19 cellular contexts compared by ENCODE assay signal in the genomic region with DNA sequence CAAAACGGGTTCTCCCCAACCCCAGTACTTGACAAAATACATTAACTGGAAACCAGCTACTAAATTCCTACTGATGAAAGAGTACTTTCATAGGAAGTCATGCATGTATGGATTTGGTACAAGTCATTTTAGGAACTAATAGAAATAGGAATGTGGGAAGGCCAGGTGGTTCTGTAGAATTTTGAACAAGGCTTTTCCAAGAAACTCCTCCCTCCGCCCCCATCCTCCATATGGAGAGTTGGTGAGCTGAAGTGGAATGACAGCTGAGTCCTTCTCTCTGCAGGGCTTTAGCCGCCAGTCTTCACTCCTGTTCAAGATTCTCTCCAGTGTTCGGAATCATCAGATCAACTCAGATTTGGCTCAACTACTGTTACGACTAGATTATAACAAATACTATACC. TPM values are rescaled to one million over a fixed set of nuclear protein-coding genes. Genes with fewer than 3 reads are reported as not detected.
DNase-seq lines count a peak whose midpoint lies in the region; ATAC-seq and TF ChIP-seq lines count a peak whose summit lies in the region.
"Had no signal": no experiment of that assay in that cellular context is flagged by ENCODE, and none has a peak within 500 bp of the region (broad histone marks: within the 10 kb centered on the region; RNA-seq: fewer than 3 reads in every experiment).

No MANE protein-coding gene starts in this region.

- CTCF ChIA-PET in CD8-positive, alpha-beta T cell (lab: Charles Lee) = interaction anchor here (0.6 to 1.1 kb wide), 3 partner anchors 28 to 758 kb away, joined by 3 to 4 read pairs (median 3); no protein-coding TSS in a partner anchor

- ATAC-seq in CD8-positive, alpha-beta T cell = no peak
- ATAC-seq in stimulated activated naive B cell treated with anti-CD40 and anti-IgM and Interleukin-4, amounts not matched to agents 10 μg/mL and 1 μg/mL and 100 μg/mL, for 72 hours (replicated peaks) = no peak
- ATAC-seq in HG03039 (IDR thresholded peaks at IDR 0.05; ENCODE audit: unreplicated experiment) = no peak
- ATAC-seq: GM23338, K562 had no signal

- no peaks in the 10 kb centered on the region for H3K27me3 Mint-ChIP-seq in CD8-positive, alpha-beta T cell (ENCODE audit: low read depth)
- H3K27me3 Mint-ChIP-seq in endothelial cell (ENCODE audit: unreplicated experiment) = peaks cover 4% of the 10 kb centered on the region
- no peaks in the 10 kb centered on the region for H3K27me3 Mint-ChIP-seq in stimulated activated naive B cell treated with anti-CD40 and anti-IgM and Interleukin-4, amounts not matched to agents 10 μg/mL and 1 μg/mL and 100 μg/mL, for 72 hours
- no peaks in the 10 kb centered on the region for H3K27me3 Mint-ChIP-seq in endodermal cell (ENCODE audit: insufficient read depth)

- H3K4me3 ChIP-seq in CD8-positive, alpha-beta T cell (ENCODE audit: low read depth, low read length) = no peak overlapping the region
- H3K4me3 ChIP-seq in endodermal cell (ENCODE audit: low read length) = no peak overlapping the region
- H3K4me3 ChIP-seq: GM23338, K562 had no signal

- no peaks in the 10 kb centered on the region for H3K4me1 ChIP-seq in CD8-positive, alpha-beta T cell (ENCODE audit: insufficient read depth, low read length)
- H3K4me1 ChIP-seq in endodermal cell (ENCODE audit: control insufficient read depth, insufficient read depth, low read length) = no peaks in the 10 kb centered on the region

- intact Hi-C loops in CD8-positive, alpha-beta T cell (cut with DNase I, micrococcal nuclease) = no loop called here

- H3K36me3 ChIP-seq in CD8-positive, alpha-beta T cell (ENCODE audit: insufficient read depth, low read length) = peaks cover 57% of the 10 kb centered on the region
- peaks cover 88% of the 10 kb centered on the region for H3K36me3 ChIP-seq in endodermal cell (ENCODE audit: control insufficient read depth, insufficient read depth, low read length)

- H3K4me3 Mint-ChIP-seq in CD8-positive, alpha-beta T cell = no peak overlapping the region
- H3K4me3 Mint-ChIP-seq in endothelial cell (ENCODE audit: unreplicated experiment) = peak overlapping the region; percentile 60
- no peak overlapping the region for H3K4me3 Mint-ChIP-seq in stimulated activated naive B cell treated with anti-CD40 and anti-IgM and Interleukin-4, amounts not matched to agents 10 μg/mL and 1 μg/mL and 100 μg/mL, for 72 hours
- H3K4me3 Mint-ChIP-seq in endodermal cell = no peak overlapping the region
- H3K4me3 Mint-ChIP-seq: GM23338 had no signal

- H3K4me1 Mint-ChIP-seq in CD8-positive, alpha-beta T cell (ENCODE audit: low read depth) = no peaks in the 10 kb centered on the region
- H3K4me1 Mint-ChIP-seq in endothelial cell (ENCODE audit: unreplicated experiment) (peaks cover 25% of the 10 kb centered on the region), endodermal cell (no peaks in the 10 kb centered on the region)
- H3K4me1 Mint-ChIP-seq in stimulated activated naive B cell treated with anti-CD40 and anti-IgM and Interleukin-4, amounts not matched to agents 10 μg/mL and 1 μg/mL and 100 μg/mL, for 72 hours = no peaks in the 10 kb centered on the region
- H3K4me1 Mint-ChIP-seq: GM23338 had no signal

- DNase-seq in DMS 273 (lab: John Stamatoyannopoulos, UW; ENCODE audit: unreplicated experiment) (peak; percentile 21), DMS 273 treated with DMSO at 0.1 percent for 48 hours (lab: John Stamatoyannopoulos, UW) (no peak), endothelial cell (ENCODE audit: low spot score) (no peak), endodermal cell (no peak), inferior parietal cortex (ENCODE audit: extremely low spot score) (no peak)
- DNase-seq in CD8-positive, alpha-beta T cell = no peak
- no peak for DNase-seq in stimulated activated naive B cell treated with anti-CD40 and anti-IgM and Interleukin-4, amounts not matched to agents 10 μg/mL and 1 μg/mL and 100 μg/mL, for 72 hours
- DNase-seq: DMS153, NCI-H1417 treated with DMSO at 0.1 percent for 48 hours, NCI-H1930, NCI-H446, NCI-H748 treated with DMSO at 0.1 percent for 48 hours, OCI-M1, RPMI8226, SIG-M5 had no signal

- H3K9me3 ChIP-seq in CD8-positive, alpha-beta T cell (ENCODE audit: low read length) = no peaks in the 10 kb centered on the region
- no peaks in the 10 kb centered on the region for H3K9me3 ChIP-seq in endodermal cell (ENCODE audit: control insufficient read depth, low read length)

- H3K36me3 Mint-ChIP-seq in CD8-positive, alpha-beta T cell = peaks cover 90% of the 10 kb centered on the region
- H3K36me3 Mint-ChIP-seq in endothelial cell (ENCODE audit: low read depth, unreplicated experiment) (peaks cover 68% of the 10 kb centered on the region), endodermal cell (ENCODE audit: low read depth) (peaks cover 87% of the 10 kb centered on the region)
- peaks cover 46 to 70% of the 10 kb centered on the region in 2 donors for H3K36me3 Mint-ChIP-seq in stimulated activated naive B cell treated with anti-CD40 and anti-IgM and Interleukin-4, amounts not matched to agents 10 μg/mL and 1 μg/mL and 100 μg/mL, for 72 hours

- peak overlapping the region; percentile 38 for H3K27ac Mint-ChIP-seq in CD8-positive, alpha-beta T cell
- H3K27ac Mint-ChIP-seq in endothelial cell (ENCODE audit: unreplicated experiment) (no peak overlapping the region), endodermal cell (no peak overlapping the region)
- peak overlapping the region; percentile 85 for H3K27ac Mint-ChIP-seq in stimulated activated naive B cell treated with anti-CD40 and anti-IgM and Interleukin-4, amounts not matched to agents 10 μg/mL and 1 μg/mL and 100 μg/mL, for 72 hours
- H3K27ac Mint-ChIP-seq: GM23338 had no signal

- no peak overlapping the region for H3K9ac ChIP-seq in endodermal cell (ENCODE audit: extremely low read depth, low read length, poor library complexity, severe bottlenecking)

- POLR2A ChIA-PET in CD8-positive, alpha-beta T cell (lab: Charles Lee) = no interaction called here

- TF ChIP-seq CTCF in CD8-positive, alpha-beta T cell (IDR thresholded peaks at IDR 0.05) = no peak
- no peak for TF ChIP-seq CTCF in endothelial cell (IDR thresholded peaks at IDR 0.05; ENCODE audit: unreplicated experiment)
- TF ChIP-seq CTCF in endodermal cell (conservative IDR thresholded peaks at IDR 0.05) = no peak

- WGBS in endodermal cell (ENCODE audit: insufficient coverage in 1 of 2, insufficient read length in 1 of 2), 2 experiments = 86% methylated on average over 5 of the region's 5 CpGs; no CpG with 5 or more reads in 1 of the 2 experiments

- H3K27me3 ChIP-seq in CD8-positive, alpha-beta T cell (ENCODE audit: insufficient read depth, low read length) = no peaks in the 10 kb centered on the region
- no peaks in the 10 kb centered on the region for H3K27me3 ChIP-seq in endodermal cell (ENCODE audit: control insufficient read depth, insufficient read depth, low read length, poor library complexity, severe bottlenecking)

- H3K9me3 Mint-ChIP-seq in CD8-positive, alpha-beta T cell = no peaks in the 10 kb centered on the region
- H3K9me3 Mint-ChIP-seq in endothelial cell (ENCODE audit: unreplicated experiment) (no peaks in the 10 kb centered on the region), endodermal cell (no peaks in the 10 kb centered on the region)
- no peaks in the 10 kb centered on the region for H3K9me3 Mint-ChIP-seq in stimulated activated naive B cell treated with anti-CD40 and anti-IgM and Interleukin-4, amounts not matched to agents 10 μg/mL and 1 μg/mL and 100 μg/mL, for 72 hours
- H3K9me3 Mint-ChIP-seq: GM23338 had no signal

- no peak overlapping the region for H3K27ac ChIP-seq in CD8-positive, alpha-beta T cell (ENCODE audit: low read depth, low read length)
- no peak overlapping the region for H3K27ac ChIP-seq in endodermal cell (ENCODE audit: low read depth, low read length)
- H3K27ac ChIP-seq: 22Rv1 had no signal

RNA-seq across cellular contexts. Expression of a gene that starts 33.2 kb away (rescaled TPM):
- 1 to 10 TPM; 3.9 to 5.8 TPM for total RNA-seq in CD8-positive, alpha-beta T cell
- total RNA-seq in endothelial cell (ENCODE audit: unreplicated experiment) = 14.6 TPM
- total RNA-seq in endodermal cell = 10 to 100 TPM; 19.3 to 20.0 TPM
- 20.9 TPM for polyA plus RNA-seq in endodermal cell (2013, experiment 1 of 2)
- 19.5 TPM for polyA plus RNA-seq in endodermal cell (2013, experiment 2 of 2)

RNA-seq across cellular contexts. Expression of a gene that starts 33.3 kb away (rescaled TPM):
- 1 to 10 TPM; 9.7 to 9.8 TPM for total RNA-seq in CD8-positive, alpha-beta T cell
- total RNA-seq in endothelial cell (ENCODE audit: unreplicated experiment) (45.5 TPM), endodermal cell (10 to 100 TPM; 44.3 to 45.1 TPM)
- 36.8 TPM for polyA plus RNA-seq in endodermal cell (2013, experiment 1 of 2)
- polyA plus RNA-seq in endodermal cell (2013, experiment 2 of 2) = 33.1 TPM

Comparison
In these comparisons a context has a peak if more than half of its experiments do, and no peak if none do; other contexts are left out.
1. H3K27ac Mint-ChIP-seq: peak in CD8-positive, alpha-beta T cell (single experiment) and stimulated activated naive B cell treated with anti-CD40 and anti-IgM and Interleukin-4, amounts not matched to agents 10 μg/mL and 1 μg/mL and 100 μg/mL, for 72 hours (single experiment); none in endothelial cell (single experiment) and endodermal cell (single experiment).